In the genomic region with DNA sequence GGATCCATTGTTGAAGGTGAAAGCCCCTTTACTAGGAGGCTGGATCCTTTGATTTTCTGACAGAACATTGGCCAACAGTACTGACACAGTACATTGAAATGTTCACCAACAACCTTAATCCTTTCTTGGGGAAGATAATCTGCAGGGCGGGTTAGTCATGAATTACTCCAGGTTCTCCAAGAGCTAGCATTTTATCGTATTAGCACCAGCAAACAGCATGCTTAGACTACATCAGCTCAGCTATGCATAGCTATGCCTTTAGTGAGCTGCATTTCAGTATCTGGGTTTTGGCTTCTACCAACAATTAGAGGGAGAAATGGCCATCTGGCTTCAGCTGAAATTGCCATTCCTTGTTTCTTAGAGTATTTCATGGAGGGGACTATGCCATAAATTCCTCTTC, we compare ENCODE assay signal across 20 cellular contexts. TPM values are rescaled to one million over a fixed set of nuclear protein-coding genes. Genes with fewer than 3 reads are reported as not detected.
DNase-seq lines count a peak whose midpoint lies in the region; ATAC-seq, FAIRE-seq and TF ChIP-seq lines count a peak whose summit lies in the region.
"Had no signal": no experiment of that assay in that cellular context is flagged by ENCODE, and none has a peak within 500 bp of the region (broad histone marks: within the 10 kb centered on the region; RNA-seq: fewer than 3 reads in every experiment).

No MANE protein-coding gene starts in this region.

- no peaks in the 10 kb centered on the region for H3K9me1 ChIP-seq in K562 (ENCODE audit: control insufficient read depth, insufficient read depth, low read length)

- H3K27ac ChIP-seq in K562 (ENCODE audit: extremely low read depth, low read depth, low read length) (no peak overlapping the region), hepatocyte (peak overlapping the region; percentile 63)
- H3K27ac ChIP-seq: right lobe of liver, suprapubic skin had no signal

- POLR2A ChIA-PET in K562 (lab: Yijun Ruan, JAX), result no interaction called here

- H3K4me2 ChIP-seq in K562 (ENCODE audit: insufficient read depth, low read length) (no peak overlapping the region), hepatocyte (no peak overlapping the region)

- intact Hi-C loops in K562 (cut with micrococcal nuclease), result no loop called here

- DNase-seq in AG09309 (ENCODE audit: low read depth) (peak; percentile 59), HS-27A (ENCODE audit: low read depth) (peak; percentile 81), K562 (ENCODE audit: extremely low read depth in 1 of 4, low spot score in 3 of 4) (no peak), hepatocyte (ENCODE audit: low spot score) (peak; percentile 37), NCI-H2171 treated with DMSO at 0.1 percent for 48 hours (lab: John Stamatoyannopoulos, UW) (no peak), activated gamma-delta T cell treated with Interleukin-2 at 50 U/mL for 16 hours (no peak), NCI-H1694 (lab: John Stamatoyannopoulos, UW) (no peak)
- DNase-seq: ACHN; activated CD4-positive, alpha-beta memory T cell treated with anti-CD3 and anti-CD28 coated beads, Interleukin-2, amount 10 ng/mL, durations not matched to agents 7 days and 5 days; activated naive CD8-positive, alpha-beta T cell treated with anti-CD3 and anti-CD28 coated beads, Interleukin-2, amount 50 U/mL, for 24 hours; heart left ventricle; NCI-H2081 treated with DMSO at 0.1 percent for 48 hours; right lobe of liver; stimulated activated CD4-positive, alpha-beta T cell treated with anti-CD3 and anti-CD28 coated beads, Interleukin-4, amount 100 ng/mL, for 1 hour; stimulated activated CD8-positive, alpha-beta memory T cell treated with anti-CD3 and anti-CD28 coated beads, Interleukin-4, amount 100 ng/mL, for 48 hours; T-cell had no signal

- BruUV-seq in K562 (replicated peaks; lab: Mats Ljungman, UMichigan), result no TSS peak

- no peak for FAIRE-seq in K562 (lab: Jason Lieb, UNC)
- FAIRE-seq: colon, keratinocyte had no signal

- in situ Hi-C loops in K562 (cut with MboI), result no loop called here

- no peak overlapping the region for H3K9ac ChIP-seq in K562 (ENCODE audit: insufficient read depth in 1 of 2, low read depth in 2 of 2, low read length in 2 of 2)

- CTCF ChIA-PET in K562 (lab: Yijun Ruan, JAX; ENCODE audit: low intra/inter-chr PET ratio), result no interaction called here

- H3K27me3 ChIP-seq in K562 (ENCODE audit: control insufficient read depth in 2 of 2, insufficient read depth in 2 of 2, low read length in 2 of 2) (no peaks in the 10 kb centered on the region), hepatocyte (no peaks in the 10 kb centered on the region)
- H3K27me3 ChIP-seq: heart left ventricle, right lobe of liver, suprapubic skin had no signal

- H3K36me3 ChIP-seq in K562 (ENCODE audit: control insufficient read depth, insufficient read depth, low read length) (no peaks in the 10 kb centered on the region; the same call in 2 of the 3 replicates), hepatocyte (replicated peaks; ENCODE audit: insufficient read depth, low read depth) (no peaks in the 10 kb centered on the region)
- H3K36me3 ChIP-seq: right lobe of liver, suprapubic skin had no signal

- TF ChIP-seq POLR2A in K562 (conservative IDR thresholded peaks at IDR 0.05), result no peak

- WGBS in K562 (ENCODE audit: insufficient coverage, low coverage, missing lambda C conversion rate), result 36% methylated on average over 2 of the region's 2 CpGs
- WGBS in hepatocyte (ENCODE audit: low lambda C conversion rate, missing lambda C conversion rate), result 58% methylated on average over 2 of the region's 2 CpGs

- TF ChIP-seq EP300 in K562 (IDR thresholded peaks at IDR 0.05; ENCODE audit: low read length), result no peak

- H3K79me2 ChIP-seq in K562 (ENCODE audit: control insufficient read depth, insufficient read depth, low read length) (no peaks in the 10 kb centered on the region; the same call in 2 of the 3 replicates), hepatocyte (peaks cover 43% of the 10 kb centered on the region)

- H3K4me1 ChIP-seq in K562 (replicated peaks in 1 of 2; ENCODE audit: control insufficient read depth in 2 of 2, insufficient read depth in 2 of 2, low read length in 2 of 2), result peaks cover 0 to 3% of the 10 kb centered on the region in 2 experiments; a peak in 2 of 5 replicates
- H3K4me1 ChIP-seq in hepatocyte (ENCODE audit: insufficient read depth), result no peaks in the 10 kb centered on the region

- H4K20me1 ChIP-seq in K562 (replicated peaks; ENCODE audit: control insufficient read depth, insufficient read depth, low read length), result no peaks in the 10 kb centered on the region
- no peaks in the 10 kb centered on the region for H4K20me1 ChIP-seq in hepatocyte (ENCODE audit: insufficient read depth, poor library complexity, severe bottlenecking)

- H3K9me2 ChIP-seq in hepatocyte (replicated peaks; ENCODE audit: insufficient read depth), result no peaks in the 10 kb centered on the region

- H3K9me3 ChIP-seq in K562 (replicated peaks; ENCODE audit: control insufficient read depth, insufficient read depth, low read depth, low read length) (no peaks in the 10 kb centered on the region), hepatocyte (ENCODE audit: low read depth) (no peaks in the 10 kb centered on the region)
- H3K9me3 ChIP-seq: heart left ventricle, right lobe of liver, suprapubic skin had no signal

- H3K4me3 ChIP-seq in AG09309 (ENCODE audit: control insufficient read depth, low read depth, low read length), result no peak overlapping the region
- H3K4me3 ChIP-seq in K562, result no peak overlapping the region
- H3K4me3 ChIP-seq in hepatocyte, result no peak overlapping the region
- H3K4me3 ChIP-seq: heart left ventricle, right lobe of liver, suprapubic skin had no signal

- H2AFZ ChIP-seq in K562 (ENCODE audit: low read depth, low read length) (no peak overlapping the region), hepatocyte (no peak overlapping the region)

- TF ChIP-seq CTCF in AG09309 (IDR thresholded peaks at IDR 0.05; ENCODE audit: control insufficient read depth, insufficient read depth, low read depth, low read length, missing control alignments) (no peak), K562 (IDR thresholded peaks at IDR 0.05 in 2 of 3, conservative IDR thresholded peaks at IDR 0.05 in 1 of 3; ENCODE audit: insufficient read depth in 2 of 3, low read depth in 1 of 3, low read length in 3 of 3) (no peak), hepatocyte (IDR thresholded peaks at IDR 0.05; ENCODE audit: poor library complexity) (no peak)

- ATAC-seq in K562 (no peak), HG03571 (IDR thresholded peaks at IDR 0.05; ENCODE audit: unreplicated experiment) (no peak)
- ATAC-seq: activated naive CD8-positive, alpha-beta T cell treated with anti-CD3 and anti-CD28 coated beads, Interleukin-2, amount 50 U/mL, for 24 hours; heart left ventricle; right lobe of liver; T-cell had no signal

- TF ChIP-seq RAD21 in K562 (CRISPR knock-in tag; conservative IDR thresholded peaks at IDR 0.05 in 1 of 2, IDR thresholded peaks at IDR 0.05 in 1 of 2), result no peak

TF ChIP-seq in K562, 482 proteins besides CTCF, POLR2A, EP300 and RAD21:
- TF ChIP-seq MEIS2 (IDR thresholded peaks at IDR 0.05; ENCODE audit: partially characterized antibody), result no peak
- no peak for TF ChIP-seq SMARCA4 (IDR thresholded peaks at IDR 0.05)
- TF ChIP-seq, protein P1, sequence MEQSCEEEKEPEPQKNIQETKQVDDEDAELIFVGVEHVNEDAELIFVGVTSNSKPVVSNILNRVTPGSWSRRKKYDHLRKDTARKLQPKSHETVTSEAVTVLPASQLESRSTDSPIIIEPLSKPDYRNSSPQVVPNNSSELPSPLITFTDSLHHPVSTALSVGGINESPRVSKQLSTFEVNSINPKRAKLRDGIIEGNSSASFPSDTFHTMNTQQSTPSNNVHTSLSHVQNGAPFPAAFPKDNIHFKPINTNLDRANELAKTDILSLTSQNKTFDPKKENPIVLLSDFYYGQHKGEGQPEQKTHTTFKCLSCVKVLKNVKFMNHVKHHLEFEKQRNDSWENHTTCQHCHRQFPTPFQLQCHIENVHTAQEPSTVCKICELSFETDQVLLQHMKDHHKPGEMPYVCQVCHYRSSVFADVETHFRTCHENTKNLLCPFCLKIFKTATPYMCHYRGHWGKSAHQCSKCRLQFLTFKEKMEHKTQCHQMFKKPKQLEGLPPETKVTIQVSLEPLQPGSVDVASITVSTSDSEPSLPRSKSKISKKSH (CRISPR knock-in tag; IDR thresholded peaks at IDR 0.05), result no peak
- TF ChIP-seq, protein P2, sequence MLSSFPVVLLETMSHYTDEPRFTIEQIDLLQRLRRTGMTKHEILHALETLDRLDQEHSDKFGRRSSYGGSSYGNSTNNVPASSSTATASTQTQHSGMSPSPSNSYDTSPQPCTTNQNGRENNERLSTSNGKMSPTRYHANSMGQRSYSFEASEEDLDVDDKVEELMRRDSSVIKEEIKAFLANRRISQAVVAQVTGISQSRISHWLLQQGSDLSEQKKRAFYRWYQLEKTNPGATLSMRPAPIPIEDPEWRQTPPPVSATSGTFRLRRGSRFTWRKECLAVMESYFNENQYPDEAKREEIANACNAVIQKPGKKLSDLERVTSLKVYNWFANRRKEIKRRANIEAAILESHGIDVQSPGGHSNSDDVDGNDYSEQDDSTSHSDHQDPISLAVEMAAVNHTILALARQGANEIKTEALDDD (IDR thresholded peaks at IDR 0.05), result peak; percentile 60; the same call in 1 of the 2 replicates
- TF ChIP-seq CHD4 (IDR thresholded peaks at IDR 0.05; ENCODE audit: insufficient read depth, insufficient replicate concordance, low read depth, low read length, poor library complexity, severe bottlenecking), result no peak

RNA-seq across cellular contexts. Expression of gene SAMD4A, which starts 33.8 kb away (rescaled TPM):
- total RNA-seq in K562 (2011; cell fraction: chromatin; rRNA removed; ENCODE audit: low replicate concordance), result 45.6 and 45.9 TPM in 2 replicates
- 19.3 and 20.0 TPM in 2 replicates for total RNA-seq in K562 (2011; cell fraction: nucleolus; rRNA removed)
- total RNA-seq in K562 (2011; cell fraction: nucleoplasm; rRNA removed), result 26.3 and 45.6 TPM in 2 replicates
- total RNA-seq in K562 (2014; rRNA removed) (3.2 and 3.8 TPM in 2 replicates), K562 (2014; rRNA removed; fragmentation: Illumina TruSeq; extraction: Trizol) (4.1 and 4.6 TPM in 2 replicates), K562 (2015; rRNA removed; fragmentation: Illumina TruSeq; extraction: Trizol) (3.3 and 4.0 TPM in 2 replicates), K562 (2021) (6.8 TPM in 2 replicates), hepatocyte (15.7 and 17.9 TPM in 2 replicates)
- polyA plus RNA-seq in K562 (2011; rRNA removed) (3.4 and 3.9 TPM in 2 replicates), K562 (2014; fragmentation: Illumina TruSeq; extraction: Trizol) (4.1 and 4.6 TPM in 2 replicates), K562 (2014; fragmentation: Nextera tagmentation; extraction: Ambion mirVana) (1 to 10 TPM in 1 of 2 experiments, under 1 TPM in 1; 0.66 to 1.9 TPM), K562 (2014; rRNA removed) (3.0 and 3.5 TPM in 2 replicates), hepatocyte (10.5 and 11.7 TPM in 2 replicates)
- polyA plus RNA-seq in K562 (2011; cell fraction: cytosol; rRNA removed), result 3.2 and 3.5 TPM in 2 replicates
- polyA plus RNA-seq in K562 (2011; cell fraction: nucleus; rRNA removed), result 15.6 and 27.5 TPM in 2 replicates
- 6.0 and 6.1 TPM in 2 replicates for polyA plus RNA-seq in K562 (2012)
- polyA minus RNA-seq in K562 (2011; rRNA and poly(A)+ RNA removed), result 14.9 and 15.7 TPM in 2 replicates
- 6.8 and 10.1 TPM in 2 replicates for polyA minus RNA-seq in K562 (2011; cell fraction: cytosol; rRNA and poly(A)+ RNA removed)
- 20.5 and 27.5 TPM in 2 replicates for polyA minus RNA-seq in K562 (2011; cell fraction: nucleus; rRNA and poly(A)+ RNA removed)

Comparison
In these comparisons a context has a peak if more than half of its experiments do, and no peak if none do; other contexts are left out.
1. DNase-seq: peak in AG09309 (single experiment), HS-27A (single experiment) and hepatocyte (single experiment); none in K562 (0 of 4), NCI-H2171 treated with DMSO at 0.1 percent for 48 hours (single experiment), activated gamma-delta T cell treated with Interleukin-2 at 50 U/mL for 16 hours (single experiment) and NCI-H1694 (single experiment).